23 cellular contexts compared by ENCODE assay signal in the genomic region with DNA sequence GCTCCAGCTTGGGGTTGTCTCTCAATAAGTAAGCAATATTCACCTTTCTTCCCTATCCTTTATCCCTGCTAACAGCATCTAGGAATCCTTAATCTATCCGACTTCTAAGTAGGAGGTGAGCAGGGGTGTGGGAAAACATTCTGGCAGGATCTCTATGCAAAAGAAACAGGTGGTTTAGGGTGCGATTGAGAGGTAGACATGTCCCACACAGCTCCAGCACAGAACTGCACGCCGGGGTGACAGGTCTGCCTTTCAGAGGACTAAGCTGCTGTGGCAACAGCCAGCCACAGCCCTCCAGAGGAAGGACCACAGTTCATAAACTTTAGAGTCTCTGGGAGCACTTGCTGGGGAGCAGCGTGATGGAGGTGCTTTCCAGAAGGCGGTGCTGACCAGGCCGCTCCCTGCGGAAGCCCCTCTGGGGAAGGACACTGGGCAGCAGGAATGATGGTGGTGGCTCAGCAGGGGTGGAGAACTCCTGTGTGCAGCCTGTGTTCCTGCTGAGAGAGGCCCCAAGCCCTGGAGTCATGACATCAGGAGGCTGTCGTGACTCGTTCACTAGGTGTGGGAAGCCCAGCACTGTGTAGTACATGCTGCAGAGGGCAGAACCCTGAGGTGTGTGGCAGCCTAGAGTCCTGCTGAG.
"Had no signal": no experiment of that assay in that cellular context is flagged by ENCODE, and none has a peak within 500 bp of the region (broad histone marks: within the 10 kb centered on the region; RNA-seq: fewer than 3 reads in every experiment).

No MANE protein-coding gene starts in this region.

- H3K4me3 ChIP-seq: K562 had no signal

- H3K27ac ChIP-seq: KMS-11, RWPE1 had no signal

- H3K9me3 ChIP-seq: SK-N-SH had no signal

- DNase-seq: Kasumi-1; MM.1S; NCI-H1092 treated with DMSO at 0.1 percent for 48 hours; NCI-H1417 treated with DMSO at 0.1 percent for 48 hours; NCI-H146; NCI-H1694 treated with DMSO at 0.1 percent for 48 hours; NCI-H1930; NCI-H2081; NCI-H2107; NCI-H2227 treated with DMSO at 0.1 percent for 48 hours; NCI-H524; NCI-H526 treated with DMSO at 0.1 percent for 48 hours; NCI-H748 treated with DMSO at 0.1 percent for 48 hours; NK-92 treated with Interleukin-12 subunit alpha and Interleukin-12 subunit beta, amount 100 ng/mL, for 24 hours; PC-3; SHP77; SK-N-SH; SW 1271 had no signal

- H3K4me3 Mint-ChIP-seq: IgD-negative memory B cell had no signal

- H3K27me3 Mint-ChIP-seq: IgD-negative memory B cell had no signal

- H3K27ac Mint-ChIP-seq: IgD-negative memory B cell had no signal

- ATAC-seq: K562, Panc1, PC-3 had no signal

- H3K4me1 Mint-ChIP-seq: IgD-negative memory B cell had no signal

- H3K36me3 Mint-ChIP-seq: IgD-negative memory B cell had no signal
